In the genomic region with DNA sequence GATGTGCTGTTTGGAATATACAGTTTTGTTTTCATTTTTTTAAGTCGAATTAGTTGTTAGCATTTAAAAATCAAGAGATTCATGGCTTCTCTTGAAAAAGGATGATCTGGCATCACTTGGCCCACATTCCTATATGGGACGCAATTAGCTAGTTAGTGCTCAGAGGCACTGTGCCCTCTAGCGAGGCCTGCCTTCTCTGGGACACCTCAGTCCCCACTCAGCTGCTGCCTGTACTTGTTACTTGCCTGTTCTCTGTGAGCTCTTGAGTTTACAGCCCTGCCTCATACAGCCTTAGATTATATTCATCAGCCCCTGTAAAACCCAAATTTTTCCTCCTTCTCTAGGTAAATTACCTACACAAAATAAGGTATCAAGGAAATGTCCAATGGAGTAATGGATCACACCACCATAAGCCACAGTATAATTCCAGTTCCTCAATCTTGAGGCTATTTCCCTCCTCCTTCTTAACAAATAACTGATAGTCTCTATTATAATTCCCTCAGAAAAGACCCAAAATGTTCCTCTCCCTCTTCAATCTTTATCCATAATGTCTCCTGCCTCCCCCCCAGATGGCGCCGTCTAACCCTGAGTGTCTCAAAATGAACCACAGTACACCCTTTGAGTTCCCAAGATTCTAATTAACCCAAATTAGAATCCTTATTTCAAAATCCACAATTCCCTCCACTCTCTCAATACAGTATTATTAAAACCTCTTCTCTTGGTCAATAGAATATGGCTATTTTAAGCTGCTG, we compare ENCODE assay signal across 9 cellular contexts. TPM values are rescaled to one million over a fixed set of nuclear protein-coding genes. Genes with fewer than 3 reads are reported as not detected.
DNase-seq lines count a peak whose midpoint lies in the region; FAIRE-seq and TF ChIP-seq lines count a peak whose summit lies in the region.
"Had no signal": no experiment of that assay in that cellular context is flagged by ENCODE, and none has a peak within 500 bp of the region (broad histone marks: within the 10 kb centered on the region; RNA-seq: fewer than 3 reads in every experiment).

No MANE protein-coding gene starts in this region.

- TF ChIP-seq POLR2A in endothelial cell of umbilical vein (IDR thresholded peaks at IDR 0.05; ENCODE audit: low read depth, low read length) (no peak), thyroid gland (IDR thresholded peaks at IDR 0.05) (no peak)

- H3K9me3 ChIP-seq in HUES6 (ENCODE audit: control insufficient read depth, insufficient read depth, low read depth, low read length) (no peaks in the 10 kb centered on the region), endothelial cell of umbilical vein (replicated peaks; ENCODE audit: control insufficient read depth, insufficient read depth, low read length) (no peaks in the 10 kb centered on the region), ascending aorta (no peaks in the 10 kb centered on the region), thyroid gland (no peaks in the 10 kb centered on the region)
- H3K9me3 ChIP-seq: mucosa of descending colon had no signal

- no peaks in the 10 kb centered on the region for H3K9me1 ChIP-seq in endothelial cell of umbilical vein (replicated peaks; ENCODE audit: control insufficient read depth, extremely low read depth, insufficient read depth, low read length)

- H2AFZ ChIP-seq in endothelial cell of umbilical vein (ENCODE audit: low read depth, low read length), result no peak overlapping the region

- H3K4me3 ChIP-seq in HUES6 (ENCODE audit: low read depth, low read length) (peak overlapping the region; percentile 92; the same call in 1 of the 2 replicates), endothelial cell of umbilical vein (replicated peaks in 1 of 3; ENCODE audit: insufficient read depth in 1 of 3, low read depth in 1 of 3, low read length in 3 of 3) (peak overlapping the region in 2 of 3 experiments; percentile 18 to 53), ascending aorta (peak overlapping the region in 1 of 2 donors; percentile 75), thyroid gland (replicated peaks in 1 of 3) (no peak overlapping the region)
- H3K4me3 ChIP-seq: mucosa of descending colon had no signal

- no peak for FAIRE-seq in endothelial cell of umbilical vein (lab: Jason Lieb, UNC)

- DNase-seq in COLO668 (lab: John Stamatoyannopoulos, UW; ENCODE audit: unreplicated experiment) (peak; percentile 2), T-helper 2 cell (peak in 4 of 5 experiments; percentile 13 to 48 (median 17)), endothelial cell of umbilical vein (ENCODE audit: low read depth, low spot score) (peak; percentile 42), ascending aorta (ENCODE audit: low spot score in 2 of 2) (no peak), thyroid gland (no peak), GM19240 (ENCODE audit: insufficient read length, low spot score) (no peak)
- peak; percentile 10 for DNase-seq in stimulated activated CD4-positive, alpha-beta T cell treated with anti-CD3 and anti-CD28 coated beads, Interleukin-1b, Interleukin-23, amount 100 ng/mL, for 48 hours

- H3K36me3 ChIP-seq in HUES6 (ENCODE audit: control insufficient read depth, insufficient read depth, low read length) (peaks cover 28% of the 10 kb centered on the region), endothelial cell of umbilical vein (ENCODE audit: control insufficient read depth in 2 of 2, extremely low read depth in 1 of 2, insufficient read depth in 2 of 2, low read length in 2 of 2) (peaks cover 3 to 4% of the 10 kb centered on the region in 2 experiments), ascending aorta (peaks cover 6 to 25% of the 10 kb centered on the region in 2 donors), thyroid gland (peaks cover 7 to 12% of the 10 kb centered on the region in 2 donors)

- BruUV-seq in endothelial cell of umbilical vein (replicated peaks; lab: Mats Ljungman, UMichigan), result no TSS peak

- H3K27ac ChIP-seq in HUES6 (ENCODE audit: low read depth, low read length) (peak overlapping the region; percentile 37; the same call in 1 of the 2 replicates), endothelial cell of umbilical vein (ENCODE audit: insufficient read depth, low read depth, low read length) (peak overlapping the region; percentile 81), ascending aorta (no peak overlapping the region), thyroid gland (no peak overlapping the region)

- H3K79me2 ChIP-seq in endothelial cell of umbilical vein (ENCODE audit: control insufficient read depth, insufficient read depth, low read length), result peaks cover 66% of the 10 kb centered on the region

- H3K27me3 ChIP-seq in HUES6 (ENCODE audit: control insufficient read depth, insufficient read depth, low read length), result no peaks in the 10 kb centered on the region
- no peaks in the 10 kb centered on the region for H3K27me3 ChIP-seq in endothelial cell of umbilical vein (ENCODE audit: control insufficient read depth in 2 of 2, insufficient read depth in 2 of 2, low read length in 2 of 2)
- no peaks in the 10 kb centered on the region for H3K27me3 ChIP-seq in ascending aorta
- H3K27me3 ChIP-seq in thyroid gland, result no peaks in the 10 kb centered on the region

- intact Hi-C loops in endothelial cell of umbilical vein (cut with micrococcal nuclease) (loop anchor here (1.0 to 2.0 kb wide), 3 partner anchors 54 to 494 kb away; a partner anchor contains a TSS), ascending aorta (cut with DNase I) (no loop called here), thyroid gland (cut with DNase I) (no loop called here)

- H4K20me1 ChIP-seq in endothelial cell of umbilical vein (replicated peaks; ENCODE audit: control insufficient read depth, extremely low read depth, insufficient read depth, low read length), result no peaks in the 10 kb centered on the region

- WGBS in thyroid gland, 2 donors, result 90 to 93% methylated on average over 5 of the region's 5 CpGs

- H3K4me1 ChIP-seq in HUES6 (ENCODE audit: control insufficient read depth, insufficient read depth, low read length), result peaks cover 18% of the 10 kb centered on the region
- peaks cover 10% of the 10 kb centered on the region for H3K4me1 ChIP-seq in endothelial cell of umbilical vein (ENCODE audit: control insufficient read depth, extremely low read depth, insufficient read depth, low read length)
- peaks cover 0 to 11% of the 10 kb centered on the region in 2 donors for H3K4me1 ChIP-seq in ascending aorta
- H3K4me1 ChIP-seq in thyroid gland, result peaks cover 0 to 4% of the 10 kb centered on the region in 2 donors

- dilution Hi-C loops in endothelial cell of umbilical vein (cut with MboI; ENCODE audit: extremely low pct_ligation_motif_present, low sequenced_read_pairs), result no loop called here

- no peak overlapping the region for H3K9ac ChIP-seq in HUES6 (ENCODE audit: low read length)
- H3K9ac ChIP-seq in endothelial cell of umbilical vein (replicated peaks; ENCODE audit: extremely low read depth, insufficient read depth, low read length), result peak overlapping the region; percentile 46

- CTCF ChIA-PET in endothelial cell of umbilical vein (lab: Charles Lee), result interaction anchor here (1.0 to 1.8 kb wide), 9 partner anchors 7 to 253 kb away, joined by 3 to 23 read pairs (median 5); no protein-coding TSS in a partner anchor

- POLR2A ChIA-PET in endothelial cell of umbilical vein (lab: Charles Lee), result interaction anchor here (0.6 kb wide), 1 partner anchor 18 kb away, joined by 3 read pairs; no protein-coding TSS in a partner anchor

- H3K4me2 ChIP-seq in endothelial cell of umbilical vein (ENCODE audit: insufficient read depth, low read length), result peak overlapping the region; percentile 53

- TF ChIP-seq CTCF in endothelial cell of umbilical vein (IDR thresholded peaks at IDR 0.05; ENCODE audit: extremely low read depth in 1 of 2, insufficient read depth in 1 of 2, low read depth in 1 of 2, low read length in 2 of 2), result peak; percentile 20 to 25
- TF ChIP-seq CTCF in ascending aorta (IDR thresholded peaks at IDR 0.05), result no peak
- no peak for TF ChIP-seq CTCF in thyroid gland (IDR thresholded peaks at IDR 0.05)

TF ChIP-seq in endothelial cell of umbilical vein, 7 proteins besides CTCF, POLR2A, EP300 and RAD21:
- TF ChIP-seq POLR2AphosphoS5 (IDR thresholded peaks at IDR 0.05; ENCODE audit: insufficient read depth, low read depth, low read length) (no peak), EZH2 (IDR thresholded peaks at IDR 0.05; ENCODE audit: borderline replicate concordance, low read depth, low read length, severe bottlenecking) (no peak), GATA2 (IDR thresholded peaks at IDR 0.05; ENCODE audit: insufficient read depth, insufficient read length, low read depth, low read length) (no peak), JUN (IDR thresholded peaks at IDR 0.05; ENCODE audit: borderline replicate concordance, insufficient read depth, insufficient read length, low read depth) (no peak), MYC (IDR thresholded peaks at IDR 0.05; ENCODE audit: low read depth, low read length) (no peak), FOS (IDR thresholded peaks at IDR 0.05; ENCODE audit: borderline replicate concordance, insufficient read depth, low read length) (no peak)
- TF ChIP-seq, protein P1, sequence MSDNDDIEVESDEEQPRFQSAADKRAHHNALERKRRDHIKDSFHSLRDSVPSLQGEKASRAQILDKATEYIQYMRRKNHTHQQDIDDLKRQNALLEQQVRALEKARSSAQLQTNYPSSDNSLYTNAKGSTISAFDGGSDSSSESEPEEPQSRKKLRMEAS (IDR thresholded peaks at IDR 0.05; ENCODE audit: insufficient read depth, insufficient read length), result no peak

RNA-seq across cellular contexts. Expression of a gene that starts 2.7 kb away (rescaled TPM):
- total RNA-seq in endothelial cell of umbilical vein (33.1 and 35.5 TPM in 2 replicates), ascending aorta (38.0 TPM), thyroid gland (10 to 100 TPM; 11.6 to 15.8 (median 13.1) TPM)
- 10.3 and 13.2 TPM in 2 replicates for polyA plus RNA-seq in endothelial cell of umbilical vein
- 10.4 and 12.0 TPM in 2 replicates for polyA plus RNA-seq in endothelial cell of umbilical vein (2011; cell fraction: cytosol; rRNA removed)
- polyA plus RNA-seq in endothelial cell of umbilical vein (2011; cell fraction: nucleus; rRNA removed), result 13.4 and 14.4 TPM in 2 replicates
- polyA plus RNA-seq in endothelial cell of umbilical vein (2012), result 32.6 and 40.7 TPM in 2 replicates
- 76.6 and 86.8 TPM in 2 replicates for polyA minus RNA-seq in endothelial cell of umbilical vein
- 3.8 TPM for polyA minus RNA-seq in endothelial cell of umbilical vein (2011; cell fraction: cytosol; rRNA and poly(A)+ RNA removed)
- 48.9 and 61.8 TPM in 2 replicates for polyA minus RNA-seq in endothelial cell of umbilical vein (2011; cell fraction: nucleus; rRNA and poly(A)+ RNA removed)

Comparison
In these comparisons a context has a peak if more than half of its experiments do, and no peak if none do; other contexts are left out.
1. DNase-seq: peak in COLO668 (single experiment), T-helper 2 cell (4 of 5), endothelial cell of umbilical vein (single experiment) and stimulated activated CD4-positive, alpha-beta T cell treated with anti-CD3 and anti-CD28 coated beads, Interleukin-1b, Interleukin-23, amount 100 ng/mL, for 48 hours (single experiment); none in ascending aorta (0 of 2), thyroid gland (0 of 2) and GM19240 (single experiment).
2. H3K27ac ChIP-seq: peak in HUES6 (single experiment) and endothelial cell of umbilical vein (single experiment); none in ascending aorta (0 of 2) and thyroid gland (0 of 3).
3. H3K4me3 ChIP-seq: peak in HUES6 (single experiment) and endothelial cell of umbilical vein (2 of 3); none in thyroid gland (0 of 3).
4. CTCF ChIP-seq: peak in endothelial cell of umbilical vein (2 of 2); none in ascending aorta (0 of 3) and thyroid gland (0 of 6).